In genomic region chrX:10619311-10620015, GRCh38 we compare ENCODE assay signal across 1 cellular context.
TF ChIP-seq lines count a peak whose summit lies in the region.

No MANE protein-coding gene starts in this region.

TF ChIP-seq in WTC11, 78 proteins besides CTCF, POLR2A, EP300 and RAD21 (continued from another document):
- TF ChIP-seq AR (CRISPR knock-in tag; IDR thresholded peaks at IDR 0.05) (no peak), MLX (CRISPR knock-in tag; IDR thresholded peaks at IDR 0.05) (no peak), ZBTB21 (CRISPR knock-in tag; IDR thresholded peaks at IDR 0.05; ENCODE audit: borderline replicate concordance) (no peak), EMX1 (CRISPR knock-in tag; IDR thresholded peaks at IDR 0.05) (no peak), MXD4 (CRISPR knock-in tag; IDR thresholded peaks at IDR 0.05; ENCODE audit: borderline replicate concordance) (no peak), ZNF232 (CRISPR knock-in tag; IDR thresholded peaks at IDR 0.05) (no peak), E2F1 (CRISPR knock-in tag; IDR thresholded peaks at IDR 0.05) (no peak), TEAD4 (CRISPR knock-in tag; IDR thresholded peaks at IDR 0.05) (no peak), RORB (CRISPR knock-in tag; IDR thresholded peaks at IDR 0.05) (no peak), ZNF396 (CRISPR knock-in tag; IDR thresholded peaks at IDR 0.05; ENCODE audit: borderline replicate concordance) (no peak), NR2C2 (CRISPR knock-in tag; IDR thresholded peaks at IDR 0.05) (no peak)
